In the genomic region with DNA sequence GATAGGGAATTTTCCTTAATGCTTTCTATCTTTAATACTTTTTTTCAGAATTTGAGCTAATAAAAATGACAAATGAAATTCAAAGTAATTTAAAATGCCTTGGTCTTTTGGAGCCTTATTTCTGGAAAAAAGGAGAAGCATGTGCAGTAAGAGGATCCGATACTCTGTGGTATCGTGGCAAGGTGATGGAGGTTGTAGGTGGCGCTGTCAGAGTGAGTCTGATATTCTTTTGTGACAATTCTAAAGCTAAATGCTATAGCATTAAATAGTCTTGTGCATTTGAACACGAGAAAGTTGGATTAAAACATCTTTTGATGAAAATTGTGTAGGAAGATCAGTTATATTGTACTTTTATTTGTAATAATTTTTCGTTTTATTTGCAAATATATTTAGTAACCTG, we compare ENCODE assay signal across 22 cellular contexts.
"Had no signal": no experiment of that assay in that cellular context is flagged by ENCODE, and none has a peak within 500 bp of the region (broad histone marks: within the 10 kb centered on the region; RNA-seq: fewer than 3 reads in every experiment).

No MANE protein-coding gene starts in this region.

- H3K4me3 ChIP-seq: adrenal gland, ascending aorta, gastrocnemius medialis, ovary, prostate gland, testis had no signal

- H3K27ac Mint-ChIP-seq: activated naive CD8-positive, alpha-beta T cell; activated T-cell treated with anti-CD3 and anti-CD28 coated beads, Interleukin-2, amount 50 U/mL, for 24 hours; activated T-helper 2 cell treated with anti-CD3 and anti-CD28 coated beads, Interferon-gamma antibody, Interleukin-2, Interleukin-4, amounts not matched to agents 10 μg/mL and 5 μg/mL and 100 μg/mL, durations not matched to agents 14 hours and 24 hours and 36 hours; natural killer cell treated with Interleukin-12 subunit alpha and Interleukin-12 subunit beta and Interleukin-15 and Interleukin-18, amount 100 ng/mL, for 72 hours; type B pancreatic cell; WTC11 had no signal

- H3K4me1 Mint-ChIP-seq: WTC11 had no signal

- DNase-seq: activated naive CD4-positive, alpha-beta T cell; activated T-cell treated with anti-CD3 and anti-CD28 coated beads, Interleukin-2, amount 50 U/mL, for 24 hours; adrenal gland; brain microvascular endothelial cell; caudate nucleus; dermis blood vessel endothelial cell; effector memory CD4-positive, alpha-beta T cell; gastrocnemius medialis; hippocampal formation; left ventricle myocardium superior; ovary; stimulated activated CD4-positive, alpha-beta T cell treated with anti-CD3 and anti-CD28 coated beads, Interleukin-4, amount 100 ng/mL, for 1 hour; stimulated activated naive CD4-positive, alpha-beta T cell; testis had no signal

- H3K9me3 ChIP-seq: adrenal gland, ascending aorta, gastrocnemius medialis, ovary, prostate gland, testis had no signal

- H3K4me3 Mint-ChIP-seq: activated naive CD8-positive, alpha-beta T cell; activated T-cell treated with anti-CD3 and anti-CD28 coated beads, Interleukin-2, amount 50 U/mL, for 24 hours; natural killer cell treated with Interleukin-12 subunit alpha and Interleukin-12 subunit beta and Interleukin-15 and Interleukin-18, amount 100 ng/mL, for 72 hours; type B pancreatic cell; WTC11 had no signal

- H3K36me3 Mint-ChIP-seq: activated naive CD8-positive, alpha-beta T cell; natural killer cell treated with Interleukin-12 subunit alpha and Interleukin-12 subunit beta and Interleukin-15 and Interleukin-18, amount 100 ng/mL, for 72 hours; type B pancreatic cell; WTC11 had no signal

- H3K9me3 Mint-ChIP-seq: activated T-cell treated with anti-CD3 and anti-CD28 coated beads, Interleukin-2, amount 50 U/mL, for 24 hours; activated T-helper 2 cell treated with anti-CD3 and anti-CD28 coated beads, Interferon-gamma antibody, Interleukin-2, Interleukin-4, amounts not matched to agents 10 μg/mL and 5 μg/mL and 100 μg/mL, durations not matched to agents 14 hours and 24 hours and 36 hours; natural killer cell treated with Interleukin-12 subunit alpha and Interleukin-12 subunit beta and Interleukin-15 and Interleukin-18, amount 100 ng/mL, for 72 hours; WTC11 had no signal

- ATAC-seq: esophagus mucosa; gastrocnemius medialis; left ventricle myocardium superior; natural killer cell treated with Interleukin-12 subunit alpha and Interleukin-12 subunit beta and Interleukin-15 and Interleukin-18, amount 100 ng/mL, for 72 hours; WTC11 had no signal

- H3K36me3 ChIP-seq: adrenal gland, ascending aorta, brain microvascular endothelial cell, gastrocnemius medialis, ovary, prostate gland had no signal

- H3K27ac ChIP-seq: adrenal gland, ascending aorta, brain microvascular endothelial cell, gastrocnemius medialis, ovary, prostate gland, testis had no signal

- H3K27me3 ChIP-seq: ascending aorta, brain microvascular endothelial cell, gastrocnemius medialis, ovary, testis had no signal

- H3K4me1 ChIP-seq: adrenal gland, ascending aorta, gastrocnemius medialis, prostate gland, testis had no signal
